ENCODE assay signal across 13 cellular contexts in the genomic region with DNA sequence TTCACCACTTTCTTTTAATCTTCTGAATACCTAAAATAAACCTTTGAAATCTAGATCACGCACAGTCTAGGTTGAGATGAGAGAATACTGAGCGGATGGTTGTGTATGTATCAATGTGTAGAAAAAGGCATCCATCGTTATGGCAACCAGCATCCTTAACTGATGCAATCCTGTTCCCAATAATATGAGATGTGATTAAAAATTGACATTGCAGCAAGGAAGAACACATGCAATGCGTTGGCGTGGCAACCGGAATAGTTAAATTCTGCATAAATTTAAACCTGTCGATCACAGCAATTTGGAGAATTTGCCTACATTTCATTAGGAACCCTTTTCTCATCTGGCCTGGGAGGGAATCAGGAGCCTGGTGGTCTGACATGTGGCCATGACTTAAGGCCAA. TPM values are rescaled to one million over a fixed set of nuclear protein-coding genes. Genes with fewer than 3 reads are reported as not detected.
"Had no signal": no experiment of that assay in that cellular context is flagged by ENCODE, and none has a peak within 500 bp of the region (broad histone marks: within the 10 kb centered on the region; RNA-seq: fewer than 3 reads in every experiment).

No MANE protein-coding gene starts in this region.

- DNase-seq: activated B cell treated with CpG ODN at 0.5 μM for 24 hours; activated CD4-positive, alpha-beta T cell treated with anti-CD3 and anti-CD28 coated beads, Interleukin-2, amount 10 ng/mL, durations not matched to agents 24 days and 14 days; activated CD8-positive, alpha-beta memory T cell treated with anti-CD3 and anti-CD28 coated beads, Interleukin-2, amount 50 U/mL, for 48 hours; activated T-cell treated with anti-CD3 and anti-CD28 coated beads, Interleukin-2, amount 50 U/mL, for 72 hours; foreskin melanocyte; right cardiac atrium; small intestine; stimulated activated naive CD8-positive, alpha-beta T cell treated with anti-CD3 and anti-CD28 coated beads, Interleukin-15, Interleukin-2, amounts not matched to agents 100 U/mL and 50 U/mL, for 24 hours; T-helper 2 cell; trophoblast cell had no signal

- H3K9me3 ChIP-seq: suprapubic skin had no signal

- H3K27ac ChIP-seq: cardiac muscle cell, epithelial cell of prostate, suprapubic skin had no signal

- H3K27ac Mint-ChIP-seq: activated B cell treated with CpG ODN at 0.5 μM for 24 hours; activated CD4-positive, alpha-beta T cell treated with anti-CD3 and anti-CD28 coated beads, Interleukin-2, amount 10 ng/mL, durations not matched to agents 24 days and 14 days; activated T-cell treated with anti-CD3 and anti-CD28 coated beads, Interleukin-2, amount 50 U/mL, for 72 hours had no signal

- H3K36me3 ChIP-seq: cardiac muscle cell, suprapubic skin had no signal

- H3K4me3 ChIP-seq: cardiac muscle cell, suprapubic skin had no signal

- H3K9me3 Mint-ChIP-seq: activated B cell treated with CpG ODN at 0.5 μM for 24 hours; activated CD4-positive, alpha-beta T cell treated with anti-CD3 and anti-CD28 coated beads, Interleukin-2, amount 10 ng/mL, durations not matched to agents 24 days and 14 days; activated T-cell treated with anti-CD3 and anti-CD28 coated beads, Interleukin-2, amount 50 U/mL, for 72 hours had no signal

RNA-seq across cellular contexts. Expression of a gene that starts 52.6 kb away (rescaled TPM):
- polyA plus RNA-seq: cardiac muscle cell had no signal
